ENCODE assay signal across 8 cellular contexts in genomic region chr2:101883860-101884259, GRCh38.
DNase-seq lines count a peak whose midpoint lies in the region; TF ChIP-seq lines count a peak whose summit lies in the region.

No MANE protein-coding gene starts in this region.

- H3K4me1 ChIP-seq in HEK293 (ENCODE audit: control insufficient read depth, insufficient read depth, low read length) (no peaks in the 10 kb centered on the region), ascending aorta (peaks cover 0 to 6% of the 10 kb centered on the region in 2 donors)

- H3K9me3 ChIP-seq in HEK293 (ENCODE audit: control insufficient read depth, insufficient read depth, low read depth, low read length): no peaks in the 10 kb centered on the region
- H3K9me3 ChIP-seq in ascending aorta: no peaks in the 10 kb centered on the region

- DNase-seq in EH (ENCODE audit: low read depth) (peak; percentile 70), NOMO-1 treated with DMSO at 0.1 percent for 48 hours (lab: John Stamatoyannopoulos, UW; ENCODE audit: unreplicated experiment) (peak; percentile 52), ascending aorta (ENCODE audit: low spot score in 2 of 2) (no peak), inferior parietal cortex (ENCODE audit: extremely low spot score) (peak; percentile 43), substantia nigra (lab: John Stamatoyannopoulos, UW) (no peak), cerebellum (ENCODE audit: low spot score) (no peak)
- DNase-seq in stimulated activated CD8-positive, alpha-beta memory T cell treated with anti-CD3 and anti-CD28 coated beads, Interleukin-12 subunit alpha, Interleukin-12 subunit beta, amount 100 ng/mL, for 24 hours (ENCODE audit: extremely low read depth): peak; percentile 8

- H3K27ac ChIP-seq in HEK293 (ENCODE audit: extremely low read depth, low read depth, low read length) (no peak overlapping the region), ascending aorta (peak overlapping the region in 1 of 2 donors; percentile 8), substantia nigra (ENCODE audit: low read depth, low read length, poor library complexity, severe bottlenecking) (no peak overlapping the region)

- TF ChIP-seq CTCF in HEK293 (tag by site-specific recombination; IDR thresholded peaks at IDR 0.05) (0 out of 2 replicates have a peak, but pooled peaks have one; percentile 30), ascending aorta (IDR thresholded peaks at IDR 0.05) (peak; percentile 22 to 52 (median 45))

- no peaks in the 10 kb centered on the region for H3K27me3 ChIP-seq in ascending aorta

- CTCF ChIA-PET in HEK293 (lab: Yijun Ruan, JAX): interaction anchor here (0.5 to 3.5 kb wide), 34 partner anchors 9 to 732 kb away, joined by 3 to 27 read pairs (median 4); no protein-coding TSS in a partner anchor

- H3K4me3 ChIP-seq in HEK293 (ENCODE audit: low read depth, low read length) (no peak overlapping the region), ascending aorta (no peak overlapping the region)

- intact Hi-C loops in ascending aorta (cut with DNase I): loop anchor here (5.0 kb wide), 1 partner anchor 358 kb away; no protein-coding TSS in a partner anchor

- H3K36me3 ChIP-seq in HEK293 (ENCODE audit: control insufficient read depth in 2 of 2, insufficient read depth in 1 of 2, low read length in 2 of 2) (peaks cover 3 to 68% of the 10 kb centered on the region in 2 experiments), ascending aorta (peaks cover 17 to 26% of the 10 kb centered on the region in 2 donors)

- POLR2A ChIA-PET in HEK293 (lab: Yijun Ruan, JAX): no interaction called here

TF ChIP-seq in HEK293, 187 proteins besides CTCF, POLR2A, EP300 and RAD21:
- TF ChIP-seq SP7 (tag by site-specific recombination; IDR thresholded peaks at IDR 0.05) (no peak), ZNF449 (tag by site-specific recombination; IDR thresholded peaks at IDR 0.05) (peak; percentile 87)

Comparison
In these comparisons a context has a peak if more than half of its experiments do, and no peak if none do; other contexts are left out.
1. DNase-seq: peak in EH (single experiment), NOMO-1 treated with DMSO at 0.1 percent for 48 hours (single experiment), inferior parietal cortex (single experiment) and stimulated activated CD8-positive, alpha-beta memory T cell treated with anti-CD3 and anti-CD28 coated beads, Interleukin-12 subunit alpha, Interleukin-12 subunit beta, amount 100 ng/mL, for 24 hours (single experiment); none in ascending aorta (0 of 2), substantia nigra (0 of 49) and cerebellum (single experiment).